In the genomic region with DNA sequence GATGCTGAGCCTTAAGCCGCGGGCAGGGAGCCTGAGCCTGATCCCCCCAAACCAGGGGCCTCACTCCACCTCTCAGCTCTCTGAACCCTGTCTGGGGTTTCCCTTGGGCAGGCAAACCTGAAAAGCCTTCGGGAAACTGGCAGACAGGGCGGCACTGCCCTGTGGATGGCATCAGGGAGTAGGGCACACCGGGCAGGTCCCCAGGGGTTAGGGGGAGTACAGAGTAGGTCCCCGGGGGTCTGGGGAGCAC, we compare ENCODE assay signal across 8 cellular contexts. TPM values are rescaled to one million over a fixed set of nuclear protein-coding genes. Genes with fewer than 3 reads are reported as not detected.
DNase-seq lines count a peak whose midpoint lies in the region; TF ChIP-seq lines count a peak whose summit lies in the region.

No MANE protein-coding gene starts in this region.

- H3K4me1 Mint-ChIP-seq in activated naive CD4-positive, alpha-beta T cell treated with anti-CD3 and anti-CD28 coated beads, Interleukin-2, amount 50 U/mL, for 24 hours, result peaks cover 21% of the 10 kb centered on the region

- H3K36me3 ChIP-seq in brain microvascular endothelial cell (replicated peaks) (peaks cover 64% of the 10 kb centered on the region), mucosa of stomach (ENCODE audit: control insufficient read depth, insufficient read depth, low read length) (peaks cover 29% of the 10 kb centered on the region), urinary bladder (ENCODE audit: insufficient read depth) (peaks cover 6% of the 10 kb centered on the region)

- H3K27me3 Mint-ChIP-seq in activated naive CD4-positive, alpha-beta T cell treated with anti-CD3 and anti-CD28 coated beads, Interleukin-2, amount 50 U/mL, for 24 hours, result no peaks in the 10 kb centered on the region

- 77% methylated on average over 6 of the region's 6 CpGs for WGBS in urinary bladder

- H3K9me3 Mint-ChIP-seq in activated naive CD4-positive, alpha-beta T cell treated with anti-CD3 and anti-CD28 coated beads, Interleukin-2, amount 50 U/mL, for 24 hours, result no peaks in the 10 kb centered on the region

- H3K4me1 ChIP-seq in mucosa of stomach (ENCODE audit: control insufficient read depth, insufficient read depth, low read length) (peaks cover 53% of the 10 kb centered on the region), urinary bladder (ENCODE audit: insufficient read depth) (peaks cover 3% of the 10 kb centered on the region)

- peak overlapping the region; percentile 76 for H3K4me3 Mint-ChIP-seq in activated naive CD4-positive, alpha-beta T cell treated with anti-CD3 and anti-CD28 coated beads, Interleukin-2, amount 50 U/mL, for 24 hours

- peak overlapping the region; percentile 41 for H3K27ac Mint-ChIP-seq in activated naive CD4-positive, alpha-beta T cell treated with anti-CD3 and anti-CD28 coated beads, Interleukin-2, amount 50 U/mL, for 24 hours

- H3K9ac ChIP-seq in mucosa of stomach (ENCODE audit: low read length), result peak overlapping the region; percentile 63

- no peaks in the 10 kb centered on the region for H3K36me3 Mint-ChIP-seq in activated naive CD4-positive, alpha-beta T cell treated with anti-CD3 and anti-CD28 coated beads, Interleukin-2, amount 50 U/mL, for 24 hours

- H3K4me3 ChIP-seq in brain microvascular endothelial cell (ENCODE audit: low read depth, low read length), result no peak overlapping the region
- H3K4me3 ChIP-seq in mucosa of stomach (ENCODE audit: low read length), result no peak overlapping the region
- no peak overlapping the region for H3K4me3 ChIP-seq in urinary bladder (ENCODE audit: low read depth, low read length)

- H3K9me3 ChIP-seq in mucosa of stomach (ENCODE audit: control insufficient read depth, low read length), result no peaks in the 10 kb centered on the region

- H3K27ac ChIP-seq in brain microvascular endothelial cell, result peak overlapping the region; percentile 61
- H3K27ac ChIP-seq in urinary bladder (ENCODE audit: low read depth), result peak overlapping the region; percentile 92

- TF ChIP-seq CTCF in brain microvascular endothelial cell (IDR thresholded peaks at IDR 0.05; ENCODE audit: low read depth, low read length, missing control alignments), result no peak

- no peaks in the 10 kb centered on the region for H3K27me3 ChIP-seq in brain microvascular endothelial cell (replicated peaks)
- no peaks in the 10 kb centered on the region for H3K27me3 ChIP-seq in mucosa of stomach (ENCODE audit: control insufficient read depth, insufficient read depth, low read length)

- no peak for DNase-seq in activated naive CD4-positive, alpha-beta T cell treated with anti-CD3 and anti-CD28 coated beads, Interleukin-2, amount 50 U/mL, for 16 hours
- no peak for DNase-seq in brain microvascular endothelial cell
- no peak for DNase-seq in NCI-H128 (lab: John Stamatoyannopoulos, UW; ENCODE audit: unreplicated experiment)
- DNase-seq in COLO829 (ENCODE audit: low spot score), result no peak
- no peak for DNase-seq in NCI-H2081 (lab: John Stamatoyannopoulos, UW)

- in situ Hi-C loops in brain microvascular endothelial cell (cut with HindIII; ENCODE audit: low pct_ligation_motif_present, low sequenced_read_pairs), result no loop called here

RNA-seq across cellular contexts. Expression of gene MKNK2, which starts 9.7 kb away (rescaled TPM):
- 21.5 TPM for total RNA-seq in urinary bladder
- polyA plus RNA-seq in urinary bladder, result 144 TPM

RNA-seq across cellular contexts. Expression of gene BTBD2, which starts 25.8 kb away (rescaled TPM):
- 38.0 TPM for total RNA-seq in urinary bladder
- polyA plus RNA-seq in urinary bladder, result 83.0 TPM

RNA-seq across cellular contexts. Expression of gene MOB3A, which starts 54.8 kb away (rescaled TPM):
- 15.9 TPM for total RNA-seq in urinary bladder
- polyA plus RNA-seq in urinary bladder, result 40.1 TPM

RNA-seq across cellular contexts. Expression of gene IZUMO4, which starts 55.4 kb away (rescaled TPM):
- 1.5 TPM for total RNA-seq in urinary bladder
- 9.2 TPM for polyA plus RNA-seq in urinary bladder
